ENCODE assay signal across 18 cellular contexts in genomic region chr2:134396493-134396892, GRCh38.
DNase-seq lines count a peak whose midpoint lies in the region; ATAC-seq and TF ChIP-seq lines count a peak whose summit lies in the region.
"Had no signal": no experiment of that assay in that cellular context is flagged by ENCODE, and none has a peak within 500 bp of the region (broad histone marks: within the 10 kb centered on the region; RNA-seq: fewer than 3 reads in every experiment).

No MANE protein-coding gene starts in this region.

- POLR2A ChIA-PET in activated B cell treated with CpG ODN at 0.5 μM for 24 hours (lab: Charles Lee), result no interaction called here

- intact Hi-C loops in activated B cell treated with CpG ODN at 0.5 μM for 24 hours (cut with micrococcal nuclease) (loop anchor here (10.0 kb wide), 1 partner anchor 52 kb away; no protein-coding TSS in a partner anchor), prostate gland (cut with DNase I) (no loop called here)

- H3K27ac ChIP-seq in HL-60 (replicated peaks) (peak overlapping the region; percentile 26; the same call in 1 of the 2 replicates), prostate gland (no peak overlapping the region)

- H3K36me3 Mint-ChIP-seq in activated B cell treated with CpG ODN at 0.5 μM for 24 hours (ENCODE audit: low read depth), result peaks cover 66% of the 10 kb centered on the region
- no peaks in the 10 kb centered on the region for H3K36me3 Mint-ChIP-seq in natural killer cell treated with Interleukin-12 subunit alpha and Interleukin-12 subunit beta and Interleukin-15 and Interleukin-18, amount 100 ng/mL, for 72 hours

- ATAC-seq in activated B cell treated with CpG ODN at 0.5 μM for 24 hours (ENCODE audit: low read depth) (no peak), left lobe of liver (peak; percentile 94), HG02571 (IDR thresholded peaks at IDR 0.05; ENCODE audit: unreplicated experiment) (no peak)
- no peak for ATAC-seq in natural killer cell treated with Interleukin-12 subunit alpha and Interleukin-12 subunit beta and Interleukin-15 and Interleukin-18, amount 100 ng/mL, for 72 hours
- ATAC-seq: stimulated activated effector memory CD8-positive, alpha-beta T cell treated with anti-CD3 and anti-CD28 coated beads, Interleukin-12 subunit alpha, Interleukin-12 subunit beta, amount 100 ng/mL, for 72 hours had no signal

- H3K27ac Mint-ChIP-seq in activated B cell treated with CpG ODN at 0.5 μM for 24 hours, result peak overlapping the region; percentile 70
- no peak overlapping the region for H3K27ac Mint-ChIP-seq in natural killer cell treated with Interleukin-12 subunit alpha and Interleukin-12 subunit beta and Interleukin-15 and Interleukin-18, amount 100 ng/mL, for 72 hours

- TF ChIP-seq CTCF in HL-60 (IDR thresholded peaks at IDR 0.05; ENCODE audit: insufficient read depth, low read length) (no peak), activated B cell treated with CpG ODN at 0.5 μM for 24 hours (IDR thresholded peaks at IDR 0.05) (no peak), prostate gland (IDR thresholded peaks at IDR 0.05) (no peak)

- DNase-seq in HL-60 (ENCODE audit: low read depth in 1 of 2, low spot score in 1 of 2), result no peak
- no peak for DNase-seq in activated B cell treated with CpG ODN at 0.5 μM for 24 hours
- peak; percentile 80 for DNase-seq in left lobe of liver (ENCODE audit: low spot score)
- peak; percentile 47 for DNase-seq in prostate gland (ENCODE audit: low spot score)
- no peak for DNase-seq in activated gamma-delta T cell treated with Interleukin-2 at 50 U/mL for 16 hours
- no peak for DNase-seq in natural killer cell treated with Interleukin-12 subunit alpha and Interleukin-12 subunit beta and Interleukin-15 and Interleukin-18, amount 100 ng/mL, for 72 hours (ENCODE audit: low spot score)
- DNase-seq in NCI-H1048 (lab: John Stamatoyannopoulos, UW), result no peak
- DNase-seq: activated CD4-positive, alpha-beta T cell treated with anti-CD3 and anti-CD28 coated beads for 1 hour; DMS79; effector CD4-positive, alpha-beta T cell; H9; NCI-H187 treated with DMSO at 0.1 percent for 48 hours; NCI-H446 treated with DMSO at 0.1 percent for 48 hours had no signal

- no peak overlapping the region for H3K4me3 Mint-ChIP-seq in activated B cell treated with CpG ODN at 0.5 μM for 24 hours
- H3K4me3 Mint-ChIP-seq in natural killer cell treated with Interleukin-12 subunit alpha and Interleukin-12 subunit beta and Interleukin-15 and Interleukin-18, amount 100 ng/mL, for 72 hours, result no peak overlapping the region
- H3K4me3 Mint-ChIP-seq: central memory CD8-positive, alpha-beta T cell; H9; stimulated activated effector memory CD8-positive, alpha-beta T cell treated with anti-CD3 and anti-CD28 coated beads, Interleukin-12 subunit alpha, Interleukin-12 subunit beta, amount 100 ng/mL, for 72 hours had no signal

- no peaks in the 10 kb centered on the region for H3K9me3 Mint-ChIP-seq in activated B cell treated with CpG ODN at 0.5 μM for 24 hours
- H3K9me3 Mint-ChIP-seq in natural killer cell treated with Interleukin-12 subunit alpha and Interleukin-12 subunit beta and Interleukin-15 and Interleukin-18, amount 100 ng/mL, for 72 hours, result no peaks in the 10 kb centered on the region
- H3K9me3 Mint-ChIP-seq: central memory CD8-positive, alpha-beta T cell; H9; stimulated activated effector memory CD8-positive, alpha-beta T cell treated with anti-CD3 and anti-CD28 coated beads, Interleukin-12 subunit alpha, Interleukin-12 subunit beta, amount 100 ng/mL, for 72 hours had no signal

- 49% methylated on average over 6 of the region's 6 CpGs for WGBS in prostate gland

- H3K36me3 ChIP-seq in prostate gland, result no peaks in the 10 kb centered on the region
- H3K36me3 ChIP-seq: tibial nerve had no signal

- peaks cover 20% of the 10 kb centered on the region for H3K4me1 Mint-ChIP-seq in activated B cell treated with CpG ODN at 0.5 μM for 24 hours
- H3K4me1 Mint-ChIP-seq in natural killer cell treated with Interleukin-12 subunit alpha and Interleukin-12 subunit beta and Interleukin-15 and Interleukin-18, amount 100 ng/mL, for 72 hours (ENCODE audit: low read depth in 2 of 2), result peaks cover 0 to 10% of the 10 kb centered on the region in 2 donors

- H3K4me3 ChIP-seq in HL-60 (replicated peaks; ENCODE audit: insufficient read depth, low read length) (no peak overlapping the region), prostate gland (no peak overlapping the region)
- H3K4me3 ChIP-seq: lung, tibial nerve had no signal

- no peak for TF ChIP-seq POLR2A in prostate gland (IDR thresholded peaks at IDR 0.05)

- H3K27me3 Mint-ChIP-seq in activated B cell treated with CpG ODN at 0.5 μM for 24 hours, result no peaks in the 10 kb centered on the region
- no peaks in the 10 kb centered on the region for H3K27me3 Mint-ChIP-seq in natural killer cell treated with Interleukin-12 subunit alpha and Interleukin-12 subunit beta and Interleukin-15 and Interleukin-18, amount 100 ng/mL, for 72 hours
- H3K27me3 Mint-ChIP-seq: central memory CD8-positive, alpha-beta T cell had no signal

- no peaks in the 10 kb centered on the region for H3K9me3 ChIP-seq in prostate gland
- H3K9me3 ChIP-seq: tibial nerve had no signal

- CTCF ChIA-PET in activated B cell treated with CpG ODN at 0.5 μM for 24 hours (lab: Charles Lee), result interaction anchor here (0.7 to 1.7 kb wide), 2 partner anchors 15 to 80 kb away, joined by 3 to 8 read pairs; no protein-coding TSS in a partner anchor

- H3K27me3 ChIP-seq in HL-60 (ENCODE audit: insufficient read depth, poor library complexity, severe bottlenecking) (no peaks in the 10 kb centered on the region), prostate gland (replicated peaks; ENCODE audit: insufficient read depth) (no peaks in the 10 kb centered on the region)
- H3K27me3 ChIP-seq: tibial nerve had no signal

- H3K4me1 ChIP-seq in prostate gland (replicated peaks), result no peaks in the 10 kb centered on the region

Comparison
In these comparisons a context has a peak if more than half of its experiments do, and no peak if none do; other contexts are left out.
1. DNase-seq: peak in left lobe of liver (single experiment) and prostate gland (single experiment); none in HL-60 (0 of 2), activated B cell treated with CpG ODN at 0.5 μM for 24 hours (single experiment), activated gamma-delta T cell treated with Interleukin-2 at 50 U/mL for 16 hours (single experiment), natural killer cell treated with Interleukin-12 subunit alpha and Interleukin-12 subunit beta and Interleukin-15 and Interleukin-18, amount 100 ng/mL, for 72 hours (single experiment) and NCI-H1048 (single experiment).